ENCODE assay signal across 1 cellular context in genomic region chr2:2104331-2104730, GRCh38.
TF ChIP-seq lines count a peak whose summit lies in the region.

No MANE protein-coding gene starts in this region.

TF ChIP-seq in GM23338, 12 proteins besides CTCF, POLR2A, EP300 and RAD21:
- TF ChIP-seq ETS1 (IDR thresholded peaks at IDR 0.05) (no peak), NANOG (IDR thresholded peaks at IDR 0.05; ENCODE audit: borderline replicate concordance) (no peak), REST (IDR thresholded peaks at IDR 0.05; ENCODE audit: unreplicated experiment) (no peak), EZH2 (IDR thresholded peaks at IDR 0.05; ENCODE audit: low read depth, unreplicated experiment) (no peak), POLR2AphosphoS5 (IDR thresholded peaks at IDR 0.05; ENCODE audit: low read depth) (no peak), ZNF331 (CRISPR knock-in tag; IDR thresholded peaks at IDR 0.05; ENCODE audit: low read depth) (no peak), JUNB (IDR thresholded peaks at IDR 0.05; ENCODE audit: unreplicated experiment) (no peak), STAT1 (IDR thresholded peaks at IDR 0.05; ENCODE audit: unreplicated experiment) (no peak), EZH2phosphoT487 (IDR thresholded peaks at IDR 0.05; ENCODE audit: unreplicated experiment) (no peak), ZNF114 (CRISPR knock-in tag; IDR thresholded peaks at IDR 0.05) (no peak), ZNF462 (CRISPR knock-in tag; IDR thresholded peaks at IDR 0.05) (no peak), CREB1 (CRISPR knock-in tag; IDR thresholded peaks at IDR 0.05; ENCODE audit: low read depth) (no peak)
